Comparison of ENCODE assay signal across 8 cellular contexts in the genomic region with DNA sequence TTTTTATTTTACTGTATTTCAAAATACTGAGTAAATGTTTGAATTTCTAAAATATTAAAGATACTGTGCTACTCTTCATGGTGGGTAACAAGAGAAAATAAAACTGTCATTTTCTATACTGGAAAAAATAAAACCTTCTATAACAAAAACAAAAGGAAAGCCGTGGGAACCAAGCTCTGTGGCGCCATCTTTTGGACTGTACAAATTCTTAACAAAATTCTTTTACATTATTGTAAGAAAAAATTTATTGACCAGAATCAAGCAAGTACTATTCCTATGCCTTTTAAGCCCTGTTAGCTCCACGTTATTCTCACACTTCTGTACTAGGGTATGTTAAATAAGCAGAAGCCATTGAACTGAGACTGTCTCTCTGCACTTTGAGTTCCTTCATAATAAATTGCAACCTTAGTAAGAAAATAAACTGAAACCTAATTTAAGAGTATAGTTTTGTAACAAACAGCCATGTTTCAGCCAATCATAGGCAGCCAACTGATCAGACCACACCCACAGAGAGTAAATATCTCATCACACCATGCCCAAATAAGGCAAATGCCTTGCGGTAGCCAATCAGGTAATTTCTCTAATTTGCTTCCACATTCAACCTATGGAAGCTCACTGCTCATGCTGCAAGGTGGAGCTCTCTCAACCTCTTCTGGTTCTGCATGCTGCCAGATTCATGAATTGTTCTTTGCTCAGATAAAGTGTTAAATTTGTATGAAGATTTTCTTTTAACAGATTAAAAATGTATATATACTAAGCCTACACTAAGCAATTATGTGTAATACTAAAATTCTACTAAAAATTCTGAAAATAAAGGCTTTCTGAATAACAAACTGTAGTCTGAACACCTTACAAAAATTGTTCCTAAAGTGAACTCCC. TPM values are rescaled to one million over a fixed set of nuclear protein-coding genes. Genes with fewer than 3 reads are reported as not detected.
A peak's percentile ranks its signal among the peaks of the same experiment; 100 is the strongest.
DNase-seq lines count a peak whose midpoint lies in the region; ATAC-seq and TF ChIP-seq lines count a peak whose summit lies in the region.

No MANE protein-coding gene starts in this region.

- H3K4me3 Mint-ChIP-seq in memory B cell, result no peak overlapping the region

- no peaks in the 10 kb centered on the region for H3K27me3 ChIP-seq in breast epithelium

- H3K27ac ChIP-seq in breast epithelium, result no peak overlapping the region

- H3K36me3 Mint-ChIP-seq in memory B cell, result peaks cover 34% of the 10 kb centered on the region

- peak; percentile 60 for TF ChIP-seq CTCF in AG09309 (IDR thresholded peaks at IDR 0.05; ENCODE audit: control insufficient read depth, insufficient read depth, low read depth, low read length, missing control alignments)
- TF ChIP-seq CTCF in GM10266 (IDR thresholded peaks at IDR 0.05; ENCODE audit: control insufficient read depth, insufficient read depth, low read depth, missing control alignments), result peak; percentile 22
- TF ChIP-seq CTCF in breast epithelium (IDR thresholded peaks at IDR 0.05), result peak in 2 of 3 donors; percentile 6 to 34

- peak; percentile 10 for DNase-seq in AG09309 (ENCODE audit: low read depth)
- no peak for DNase-seq in GM10266 (ENCODE audit: extremely low spot score)
- DNase-seq in NCI-H226, result peak; percentile 29
- no peak for DNase-seq in breast epithelium (ENCODE audit: low spot score in 2 of 2)
- no peak for DNase-seq in memory B cell (ENCODE audit: low spot score in 2 of 2)
- DNase-seq in NCI-H2107 (lab: John Stamatoyannopoulos, UW), result no peak

- H3K4me1 Mint-ChIP-seq in memory B cell, result peaks cover 2% of the 10 kb centered on the region

- H3K9me3 ChIP-seq in breast epithelium, result no peaks in the 10 kb centered on the region

- H3K27me3 Mint-ChIP-seq in memory B cell, result no peaks in the 10 kb centered on the region

- no peaks in the 10 kb centered on the region for H3K4me1 ChIP-seq in breast epithelium

- TF ChIP-seq POLR2A in breast epithelium (IDR thresholded peaks at IDR 0.05), result no peak

- no peaks in the 10 kb centered on the region for H3K36me3 ChIP-seq in breast epithelium

- intact Hi-C loops in breast epithelium (cut with DNase I; ENCODE audit: low total_unique reads), result no loop called here

- no peaks in the 10 kb centered on the region for H3K9me3 Mint-ChIP-seq in memory B cell

- no peak overlapping the region for H3K27ac Mint-ChIP-seq in memory B cell

- ATAC-seq in memory B cell (ENCODE audit: low read depth) (peak; percentile 41), GM21447 (IDR thresholded peaks at IDR 0.05; ENCODE audit: unreplicated experiment) (no peak), GM18867 (IDR thresholded peaks at IDR 0.05; ENCODE audit: unreplicated experiment) (no peak)

- H3K4me3 ChIP-seq in AG09309 (ENCODE audit: control insufficient read depth, low read depth, low read length) (no peak overlapping the region), breast epithelium (no peak overlapping the region)

RNA-seq across cellular contexts. Expression of a gene that starts 42.2 kb away (rescaled TPM):
- total RNA-seq in breast epithelium, result 10 to 100 TPM; 22.2 to 31.8 (median 22.9) TPM

Comparison
In these comparisons a context has a peak if more than half of its experiments do, and no peak if none do; other contexts are left out.
1. DNase-seq: peak in AG09309 (single experiment) and NCI-H226 (single experiment); none in GM10266 (single experiment), breast epithelium (0 of 2), memory B cell (0 of 2) and NCI-H2107 (single experiment).
2. Peak in every context shown above with its lines, with median percentiles within 50 percentile points of each other: CTCF ChIP-seq.